ENCODE assay signal across 21 cellular contexts in genomic region chr9:30048396-30048795, GRCh38.
DNase-seq lines count a peak whose midpoint lies in the region; ATAC-seq, FAIRE-seq and TF ChIP-seq lines count a peak whose summit lies in the region.
"Had no signal": no experiment of that assay in that cellular context is flagged by ENCODE, and none has a peak within 500 bp of the region (broad histone marks: within the 10 kb centered on the region; RNA-seq: fewer than 3 reads in every experiment).

No MANE protein-coding gene starts in this region.

- H3K36me3 ChIP-seq in HepG2 (replicated peaks in 1 of 2; ENCODE audit: control insufficient read depth in 1 of 2, insufficient read depth in 2 of 2, low read length in 2 of 2) (no peaks in the 10 kb centered on the region), right lobe of liver (no peaks in the 10 kb centered on the region), upper lobe of right lung (no peaks in the 10 kb centered on the region)
- H3K36me3 ChIP-seq: BE2C, BLaER1 had no signal

- H3K36me3 Mint-ChIP-seq in WTC11 (no peaks in the 10 kb centered on the region), CD14-positive monocyte (no peaks in the 10 kb centered on the region)
- H3K36me3 Mint-ChIP-seq: CD8-positive, alpha-beta T cell had no signal

- H3K9ac ChIP-seq in HepG2 (ENCODE audit: insufficient read depth, low read depth, low read length): no peak overlapping the region
- H3K9ac ChIP-seq: BLaER1 had no signal

- TF ChIP-seq EP300 in HepG2 (IDR thresholded peaks at IDR 0.05; ENCODE audit: low read depth in 2 of 2, low read length in 2 of 2) (no peak), HepG2 (CRISPR knock-in tag; IDR thresholded peaks at IDR 0.05; ENCODE audit: borderline replicate concordance) (no peak)

- POLR2A ChIA-PET in HepG2 (lab: Yijun Ruan, JAX): no interaction called here
- POLR2A ChIA-PET in WTC11 (lab: Charles Lee): interaction anchor here (0.6 kb wide), 1 partner anchor 15 kb away, joined by 3 read pairs; no protein-coding TSS in a partner anchor

- BruUV-seq in HepG2 (replicated peaks; lab: Mats Ljungman, UMichigan): no TSS peak

- H3K4me1 Mint-ChIP-seq in WTC11: no peaks in the 10 kb centered on the region
- H3K4me1 Mint-ChIP-seq in CD14-positive monocyte: no peaks in the 10 kb centered on the region

- H3K79me2 ChIP-seq in HepG2 (ENCODE audit: insufficient read depth, low read length): no peaks in the 10 kb centered on the region

- H3K27ac Mint-ChIP-seq in WTC11 (no peak overlapping the region), CD14-positive monocyte (no peak overlapping the region)
- H3K27ac Mint-ChIP-seq: CD4-positive, alpha-beta T cell; CD8-positive, alpha-beta T cell had no signal

- TF ChIP-seq RAD21 in HepG2 (CRISPR knock-in tag; IDR thresholded peaks at IDR 0.05): no peak

- H3K27ac ChIP-seq in HepG2 (ENCODE audit: extremely low read length, insufficient read depth, low read length) (no peak overlapping the region), right lobe of liver (no peak overlapping the region), upper lobe of right lung (no peak overlapping the region)
- H3K27ac ChIP-seq: BLaER1 had no signal

- in situ Hi-C loops in HepG2 (cut with HindIII; ENCODE audit: extremely low pct_ligation_motif_present, low pct_unique_long_range_greater_than_20kb): no loop called here

- no peaks in the 10 kb centered on the region for H4K20me1 ChIP-seq in HepG2 (ENCODE audit: insufficient read depth, low read length)
- H4K20me1 ChIP-seq: BLaER1 had no signal

- no peak for ATAC-seq in HepG2
- ATAC-seq in right lobe of liver: no peak
- ATAC-seq in WTC11: no peak
- ATAC-seq in upper lobe of right lung: peak; percentile 19
- ATAC-seq: CD8-positive, alpha-beta T cell had no signal

- H3K9me3 ChIP-seq in HepG2 (ENCODE audit: low read length) (no peaks in the 10 kb centered on the region), right lobe of liver (no peaks in the 10 kb centered on the region), upper lobe of right lung (no peaks in the 10 kb centered on the region)
- H3K9me3 ChIP-seq: BE2C, BLaER1 had no signal

- H3K27me3 ChIP-seq in HepG2 (ENCODE audit: control insufficient read depth in 1 of 2, insufficient read depth in 2 of 2, low read length in 2 of 2) (no peaks in the 10 kb centered on the region), right lobe of liver (no peaks in the 10 kb centered on the region), upper lobe of right lung (no peaks in the 10 kb centered on the region)
- H3K27me3 ChIP-seq: BE2C, BLaER1 had no signal

- WGBS in HepG2 (ENCODE audit: low lambda C conversion rate): 0% methylated on average over 5 of the region's 8 CpGs
- WGBS in right lobe of liver (ENCODE audit: insufficient coverage, low coverage, low lambda C conversion rate, missing lambda C conversion rate): 45% methylated on average over 7 of the region's 8 CpGs

- TF ChIP-seq POLR2A in HepG2 (IDR thresholded peaks at IDR 0.05; ENCODE audit: insufficient read depth in 1 of 2, low read depth in 2 of 2, low read length in 2 of 2) (no peak), right lobe of liver (IDR thresholded peaks at IDR 0.05) (no peak)

- TF ChIP-seq CTCF in HepG2 (CRISPR knock-in tag; IDR thresholded peaks at IDR 0.05): no peak
- TF ChIP-seq CTCF in right lobe of liver (IDR thresholded peaks at IDR 0.05): no peak
- TF ChIP-seq CTCF in WTC11 (IDR thresholded peaks at IDR 0.05): no peak
- TF ChIP-seq CTCF in upper lobe of right lung (IDR thresholded peaks at IDR 0.05): no peak
- TF ChIP-seq CTCF in CD14-positive monocyte (IDR thresholded peaks at IDR 0.05): no peak

- H3K4me3 Mint-ChIP-seq in WTC11 (no peak overlapping the region), CD14-positive monocyte (no peak overlapping the region)
- H3K4me3 Mint-ChIP-seq: CD4-positive, alpha-beta T cell; CD8-positive, alpha-beta T cell had no signal

- no peaks in the 10 kb centered on the region for H3K4me1 ChIP-seq in HepG2 (ENCODE audit: insufficient read depth, low read length)
- H3K4me1 ChIP-seq in right lobe of liver: no peaks in the 10 kb centered on the region
- H3K4me1 ChIP-seq in upper lobe of right lung: no peaks in the 10 kb centered on the region
- H3K4me1 ChIP-seq: BE2C, BLaER1, Caco-2 had no signal

- intact Hi-C loops in HepG2 (cut with micrococcal nuclease; ENCODE audit: unreplicated experiment): no loop called here
- intact Hi-C loops in right lobe of liver (cut with DNase I): no loop called here
- intact Hi-C loops in upper lobe of right lung (cut with DNase I): no loop called here
- intact Hi-C loops in CD14-positive monocyte (cut with micrococcal nuclease): no loop called here

- CTCF ChIA-PET in HepG2 (lab: Yijun Ruan, JAX; ENCODE audit: low intra/inter-chr PET ratio, low total read pairs) (no interaction called here), WTC11 (lab: Charles Lee) (no interaction called here)

- H3K4me3 ChIP-seq in HepG2 (replicated peaks in 1 of 3; ENCODE audit: insufficient read depth in 1 of 3, low read depth in 2 of 3, low read length in 3 of 3) (no peak overlapping the region), right lobe of liver (no peak overlapping the region), upper lobe of right lung (no peak overlapping the region)
- H3K4me3 ChIP-seq: BLaER1 had no signal

- H2AFZ ChIP-seq in HepG2 (ENCODE audit: low read length): no peak overlapping the region

- H3K9me3 Mint-ChIP-seq in WTC11: no peaks in the 10 kb centered on the region
- H3K9me3 Mint-ChIP-seq in CD14-positive monocyte: peaks cover 0 to 1% (median 0%) of the 10 kb centered on the region in 7 donors
- H3K9me3 Mint-ChIP-seq: CD4-positive, alpha-beta T cell; CD8-positive, alpha-beta T cell had no signal

- H3K27me3 Mint-ChIP-seq in WTC11 (ENCODE audit: low read depth) (no peaks in the 10 kb centered on the region), CD14-positive monocyte (ENCODE audit: low read depth in 3 of 3) (no peaks in the 10 kb centered on the region)
- H3K27me3 Mint-ChIP-seq: CD4-positive, alpha-beta T cell had no signal

- no peak overlapping the region for H3K4me2 ChIP-seq in HepG2 (ENCODE audit: low read depth, low read length)
- H3K4me2 ChIP-seq: BLaER1 had no signal

- DNase-seq in HepG2 (ENCODE audit: low spot score) (no peak), right lobe of liver (no peak), WTC11 (ENCODE audit: low spot score) (no peak), upper lobe of right lung (peak; percentile 38), frontal cortex (ENCODE audit: low spot score in 2 of 2) (no peak), CD14-positive monocyte (ENCODE audit: low spot score) (no peak)
- DNase-seq: 8988T; ACHN; BE2C; C1 segment of cervical spinal cord; Caco-2; Calu3; CD4-positive, alpha-beta T cell; CD8-positive, alpha-beta T cell; DMS79 treated with DMSO at 0.1 percent for 48 hours; GF-D8 had no signal

- FAIRE-seq in HepG2 (lab: Jason Lieb, UNC) (no peak), frontal cortex (lab: Jason Lieb, UNC) (no peak)
- FAIRE-seq: D721Med, G401.6, GM12891, GM19239 had no signal

TF ChIP-seq in HepG2, 621 proteins besides CTCF, POLR2A, EP300 and RAD21:
- TF ChIP-seq CEBPB (IDR thresholded peaks at IDR 0.05; ENCODE audit: borderline replicate concordance, low read depth, low read length) (0 out of 2 replicates have a peak, but pooled peaks have one; percentile 4), ATF7-NPFF (CRISPR knock-in tag; IDR thresholded peaks at IDR 0.05; ENCODE audit: low read depth) (no peak), ZNF563 (CRISPR knock-in tag; IDR thresholded peaks at IDR 0.05) (no peak)

TF ChIP-seq in WTC11, 78 proteins besides CTCF, POLR2A, EP300 and RAD21:
- 0 out of 2 replicates have a peak, but pooled peaks have one; percentile 24 for TF ChIP-seq SMAD3 (CRISPR knock-in tag; IDR thresholded peaks at IDR 0.05; ENCODE audit: borderline replicate concordance)
- TF ChIP-seq, protein P1, sequence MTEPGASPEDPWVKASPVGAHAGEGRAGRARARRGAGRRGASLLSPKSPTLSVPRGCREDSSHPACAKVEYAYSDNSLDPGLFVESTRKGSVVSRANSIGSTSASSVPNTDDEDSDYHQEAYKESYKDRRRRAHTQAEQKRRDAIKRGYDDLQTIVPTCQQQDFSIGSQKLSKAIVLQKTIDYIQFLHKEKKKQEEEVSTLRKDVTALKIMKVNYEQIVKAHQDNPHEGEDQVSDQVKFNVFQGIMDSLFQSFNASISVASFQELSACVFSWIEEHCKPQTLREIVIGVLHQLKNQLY (CRISPR knock-in tag; IDR thresholded peaks at IDR 0.05): no peak
TF ChIP-seq in WTC11: peak in this region for 1.

Comparison
In these comparisons a context has a peak if more than half of its experiments do, and no peak if none do; other contexts are left out.
1. Of the 50 proteins assayed by ChIP-seq in both HepG2 and WTC11: peak only in HepG2: none; only in WTC11: SMAD3; in both: none; in neither: 49.